Comparison of ENCODE assay signal across 16 cellular contexts in the genomic region with DNA sequence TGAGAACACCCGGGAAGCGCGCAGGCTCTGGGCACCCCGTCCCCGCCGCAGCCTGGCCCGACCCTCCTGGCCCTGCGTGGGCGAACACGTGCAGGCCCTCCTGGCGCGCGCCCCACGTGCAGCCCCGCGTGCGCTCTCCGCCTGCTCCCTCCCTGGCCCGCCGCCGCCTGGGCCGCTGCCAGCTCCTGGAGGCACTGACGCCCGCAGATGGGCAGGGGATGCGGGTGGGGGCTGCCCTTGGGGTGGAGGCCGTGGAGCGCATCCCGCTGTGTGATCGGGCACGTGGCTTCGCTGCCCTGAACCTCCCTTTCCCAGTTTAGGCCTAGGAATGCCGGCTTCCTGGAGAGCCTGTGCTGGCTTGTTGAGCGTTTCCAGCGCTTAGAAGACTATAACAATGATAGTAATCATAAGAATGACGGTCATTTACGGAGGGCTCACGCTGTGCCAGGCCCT.
DNase-seq lines count a peak whose midpoint lies in the region; ATAC-seq and TF ChIP-seq lines count a peak whose summit lies in the region.
"Had no signal": no experiment of that assay in that cellular context is flagged by ENCODE, and none has a peak within 500 bp of the region (broad histone marks: within the 10 kb centered on the region; RNA-seq: fewer than 3 reads in every experiment).

No MANE protein-coding gene starts in this region.

- H3K4me1 ChIP-seq in SK-N-SH (ENCODE audit: control insufficient read depth in 1 of 2, insufficient read depth in 2 of 2, low read depth in 1 of 2, low read length in 1 of 2), result no peaks in the 10 kb centered on the region; a peak in 1 of 4 replicates
- peaks cover 14% of the 10 kb centered on the region for H3K4me1 ChIP-seq in muscle layer of colon (ENCODE audit: insufficient read depth, low read length)
- peaks cover 7 to 9% of the 10 kb centered on the region in 2 donors for H3K4me1 ChIP-seq in uterus
- H3K4me1 ChIP-seq in CD8-positive, alpha-beta memory T cell (ENCODE audit: insufficient read depth, low read length), result no peaks in the 10 kb centered on the region

- CTCF ChIA-PET in SK-N-SH (lab: Yijun Ruan, JAX), result no interaction called here
- CTCF ChIA-PET in CD8-positive, alpha-beta memory T cell (lab: Charles Lee), result no interaction called here

- H3K36me3 Mint-ChIP-seq in CD8-positive, alpha-beta memory T cell, result no peaks in the 10 kb centered on the region
- H3K36me3 Mint-ChIP-seq: activated CD4-positive, alpha-beta memory T cell treated with anti-CD3 and anti-CD28 coated beads for 36 hours had no signal

- no peak for TF ChIP-seq POLR2A in uterus (IDR thresholded peaks at IDR 0.05)

- H3K27ac ChIP-seq in SK-N-SH (ENCODE audit: low read depth in 2 of 2, low read length in 1 of 2), result no peak overlapping the region
- H3K27ac ChIP-seq in muscle layer of colon (ENCODE audit: low read depth, low read length), result peak overlapping the region; percentile 90
- H3K27ac ChIP-seq in uterus, result peak overlapping the region; percentile 64 to 68
- H3K27ac ChIP-seq in CD8-positive, alpha-beta memory T cell (ENCODE audit: low read depth, low read length), result no peak overlapping the region
- H3K27ac ChIP-seq: thoracic aorta had no signal

- TF ChIP-seq CTCF in SK-N-SH (IDR thresholded peaks at IDR 0.05), result no peak
- TF ChIP-seq CTCF in uterus (IDR thresholded peaks at IDR 0.05), result no peak

- H3K9ac ChIP-seq in SK-N-SH (no peak overlapping the region), muscle layer of colon (ENCODE audit: low read length) (no peak overlapping the region)

- TF ChIP-seq RAD21 in SK-N-SH (IDR thresholded peaks at IDR 0.05; ENCODE audit: low read length), result no peak

- H3K27me3 Mint-ChIP-seq in CD8-positive, alpha-beta memory T cell, result peaks cover 0 to 15% of the 10 kb centered on the region in 2 donors
- H3K27me3 Mint-ChIP-seq: activated CD4-positive, alpha-beta memory T cell treated with anti-CD3 and anti-CD28 coated beads for 36 hours had no signal

- H3F3A ChIP-seq in SK-N-SH (replicated peaks; ENCODE audit: insufficient read depth), result no peaks in the 10 kb centered on the region

- H3K27ac Mint-ChIP-seq in CD8-positive, alpha-beta memory T cell, result no peak overlapping the region
- H3K27ac Mint-ChIP-seq: activated CD4-positive, alpha-beta memory T cell treated with anti-CD3 and anti-CD28 coated beads for 36 hours; T-helper 2 cell treated with Interferon-gamma antibody and Interleukin-4, amounts not matched to agents 5 μg/mL and 100 μg/mL, for 36 hours had no signal

- H3K4me3 ChIP-seq in SK-N-SH (ENCODE audit: low read depth in 2 of 2, low read length in 1 of 2), result no peak overlapping the region
- no peak overlapping the region for H3K4me3 ChIP-seq in muscle layer of colon (ENCODE audit: low read depth in 1 of 2, low read length in 2 of 2)
- H3K4me3 ChIP-seq in uterus, result no peak overlapping the region
- H3K4me3 ChIP-seq in CD8-positive, alpha-beta memory T cell (ENCODE audit: low read length), result no peak overlapping the region
- H3K4me3 ChIP-seq: lung, thoracic aorta had no signal

- DNase-seq in SK-N-SH (peak; percentile 40), uterus (peak; percentile 54 to 78)
- no peak for DNase-seq in CD8-positive, alpha-beta memory T cell
- DNase-seq: ACHN; activated CD4-positive, alpha-beta memory T cell treated with anti-CD3 and anti-CD28 coated beads for 36 hours; activated naive CD4-positive, alpha-beta T cell; NCI-H2081 treated with DMSO at 0.1 percent for 48 hours had no signal

- no peaks in the 10 kb centered on the region for H4K20me1 ChIP-seq in SK-N-SH (ENCODE audit: insufficient read depth)

- H3K79me2 ChIP-seq in SK-N-SH (ENCODE audit: insufficient read depth), result no peaks in the 10 kb centered on the region

- no peak overlapping the region for H3K4me3 Mint-ChIP-seq in CD8-positive, alpha-beta memory T cell
- H3K4me3 Mint-ChIP-seq: activated CD4-positive, alpha-beta memory T cell treated with anti-CD3 and anti-CD28 coated beads for 36 hours; T-helper 2 cell treated with Interferon-gamma antibody and Interleukin-4, amounts not matched to agents 5 μg/mL and 100 μg/mL, for 36 hours had no signal

- no peaks in the 10 kb centered on the region for H3K9me2 ChIP-seq in SK-N-SH

- peaks cover 5 to 6% (median 6%) of the 10 kb centered on the region in 3 donors for H3K4me1 Mint-ChIP-seq in CD8-positive, alpha-beta memory T cell

- H3K36me3 ChIP-seq in SK-N-SH (replicated peaks in 1 of 2; ENCODE audit: control insufficient read depth in 1 of 2, insufficient read depth in 2 of 2, low read length in 1 of 2) (no peaks in the 10 kb centered on the region), muscle layer of colon (ENCODE audit: insufficient read depth, low read length) (no peaks in the 10 kb centered on the region), uterus (no peaks in the 10 kb centered on the region)
- H3K36me3 ChIP-seq in CD8-positive, alpha-beta memory T cell (ENCODE audit: insufficient read depth, low read length), result no peaks in the 10 kb centered on the region
- H3K36me3 ChIP-seq: thoracic aorta had no signal

- no peak overlapping the region for H2AFZ ChIP-seq in SK-N-SH (ENCODE audit: low read depth)

- 85% methylated on average over 36 of the region's 37 CpGs for WGBS in SK-N-SH (ENCODE audit: low lambda C conversion rate)

- ATAC-seq in SK-N-SH treated with all-trans-retinoic acid at 6 μM for 48 hours (no peak), esophagus mucosa (peak; percentile 87), HG02798 (IDR thresholded peaks at IDR 0.05; ENCODE audit: poor library complexity, unreplicated experiment) (no peak), HG03159 (IDR thresholded peaks at IDR 0.05; ENCODE audit: unreplicated experiment) (no peak)
- ATAC-seq: Panc1 had no signal

- TF ChIP-seq EP300 in SK-N-SH (IDR thresholded peaks at IDR 0.05; ENCODE audit: borderline replicate concordance in 1 of 2, low read depth in 1 of 2, low read length in 1 of 2), result no peak

- no peak overlapping the region for H3K4me2 ChIP-seq in SK-N-SH

- POLR2A ChIA-PET in SK-N-SH (lab: Yijun Ruan, JAX), result no interaction called here
- POLR2A ChIA-PET in CD8-positive, alpha-beta memory T cell (lab: Charles Lee), result no interaction called here

- H3K9me3 Mint-ChIP-seq in CD8-positive, alpha-beta memory T cell, result no peaks in the 10 kb centered on the region
- H3K9me3 Mint-ChIP-seq: activated CD4-positive, alpha-beta memory T cell treated with anti-CD3 and anti-CD28 coated beads for 36 hours; T-helper 2 cell treated with Interferon-gamma antibody and Interleukin-4, amounts not matched to agents 5 μg/mL and 100 μg/mL, for 36 hours had no signal

- intact Hi-C loops in uterus (cut with DNase I; ENCODE audit: low total_unique reads), result no loop called here

- H3K9me3 ChIP-seq in SK-N-SH (no peaks in the 10 kb centered on the region), muscle layer of colon (ENCODE audit: low read length) (no peaks in the 10 kb centered on the region), uterus (no peaks in the 10 kb centered on the region)
- H3K9me3 ChIP-seq in CD8-positive, alpha-beta memory T cell (ENCODE audit: low read length), result no peaks in the 10 kb centered on the region
- H3K9me3 ChIP-seq: thoracic aorta had no signal

- H3K27me3 ChIP-seq in SK-N-SH (ENCODE audit: insufficient read depth) (no peaks in the 10 kb centered on the region; the same call in 1 of the 2 replicates), muscle layer of colon (ENCODE audit: control insufficient read depth in 1 of 2, insufficient read depth in 2 of 2, low read length in 2 of 2) (no peaks in the 10 kb centered on the region), uterus (no peaks in the 10 kb centered on the region)
- H3K27me3 ChIP-seq in CD8-positive, alpha-beta memory T cell (ENCODE audit: insufficient read depth, low read length, poor library complexity, severe bottlenecking), result no peaks in the 10 kb centered on the region

TF ChIP-seq in SK-N-SH, 30 proteins besides CTCF, POLR2A, EP300 and RAD21 (continues in another document):
- TF ChIP-seq USF1 (IDR thresholded peaks at IDR 0.05; ENCODE audit: borderline replicate concordance, low read depth), result no peak
- TF ChIP-seq IRF3 (IDR thresholded peaks at IDR 0.05; ENCODE audit: low read depth, low read length), result no peak
- TF ChIP-seq EZH2phosphoT487 (IDR thresholded peaks at IDR 0.05; ENCODE audit: borderline replicate concordance, low read depth), result no peak

TF ChIP-seq in SK-N-SH treated with all-trans-retinoic acid at 6 μM for 48 hours, 23 proteins besides CTCF, POLR2A, EP300 and RAD21 (continues in another document):
- no peak for TF ChIP-seq ARNTL (CRISPR knock-in tag; IDR thresholded peaks at IDR 0.05; ENCODE audit: borderline replicate concordance, low read depth)
- TF ChIP-seq BACH2 (CRISPR knock-in tag; IDR thresholded peaks at IDR 0.05; ENCODE audit: borderline replicate concordance), result no peak
- TF ChIP-seq, protein P1, sequence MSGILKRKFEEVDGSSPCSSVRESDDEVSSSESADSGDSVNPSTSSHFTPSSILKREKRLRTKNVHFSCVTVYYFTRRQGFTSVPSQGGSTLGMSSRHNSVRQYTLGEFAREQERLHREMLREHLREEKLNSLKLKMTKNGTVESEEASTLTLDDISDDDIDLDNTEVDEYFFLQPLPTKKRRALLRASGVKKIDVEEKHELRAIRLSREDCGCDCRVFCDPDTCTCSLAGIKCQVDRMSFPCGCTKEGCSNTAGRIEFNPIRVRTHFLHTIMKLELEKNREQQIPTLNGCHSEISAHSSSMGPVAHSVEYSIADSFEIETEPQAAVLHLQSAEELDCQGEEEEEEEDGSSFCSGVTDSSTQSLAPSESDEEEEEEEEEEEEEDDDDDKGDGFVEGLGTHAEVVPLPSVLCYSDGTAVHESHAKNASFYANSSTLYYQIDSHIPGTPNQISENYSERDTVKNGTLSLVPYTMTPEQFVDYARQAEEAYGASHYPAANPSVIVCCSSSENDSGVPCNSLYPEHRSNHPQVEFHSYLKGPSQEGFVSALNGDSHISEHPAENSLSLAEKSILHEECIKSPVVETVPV (CRISPR knock-in tag; IDR thresholded peaks at IDR 0.05), result no peak

Comparison
In these comparisons a context has a peak if more than half of its experiments do, and no peak if none do; other contexts are left out.
1. DNase-seq: peak in SK-N-SH (single experiment) and uterus (2 of 2); none in CD8-positive, alpha-beta memory T cell (0 of 5).
2. H3K27ac ChIP-seq: peak in muscle layer of colon (single experiment) and uterus (2 of 2); none in SK-N-SH (0 of 2) and CD8-positive, alpha-beta memory T cell (single experiment).